Comparison of ENCODE assay signal across 8 cellular contexts in genomic region chr7:98021588-98022351, GRCh38. TPM values are rescaled to one million over a fixed set of nuclear protein-coding genes. Genes with fewer than 3 reads are reported as not detected.
DNase-seq lines count a peak whose midpoint lies in the region; ATAC-seq lines count a peak whose summit lies in the region.

No MANE protein-coding gene starts in this region.

- DNase-seq in NK-92 treated with Interleukin-12 subunit alpha and Interleukin-12 subunit beta, amount 100 ng/mL, for 24 hours (lab: John Stamatoyannopoulos, UW): peak; percentile 70
- DNase-seq in NK-92 (lab: John Stamatoyannopoulos, UW; ENCODE audit: unreplicated experiment) (no peak), NCI-H345 (lab: John Stamatoyannopoulos, UW) (peak; percentile 81), left colon (peak; percentile 39 to 87)
- DNase-seq in activated CD4-positive, alpha-beta T cell treated with anti-CD3 and anti-CD28 coated beads for 1 hour: peak; percentile 69
- peak; percentile 51 for DNase-seq in central memory CD4-positive, alpha-beta T cell
- DNase-seq in stimulated activated CD4-positive, alpha-beta T cell treated with anti-CD3 and anti-CD28 coated beads, Interleukin-4, amount 100 ng/mL, for 1 hour: peak; percentile 85

- intact Hi-C loops in left colon (cut with DNase I, micrococcal nuclease): loop anchor here in 1 of 2 donors (5.0 kb wide), 1 partner anchor 146 kb away; no protein-coding TSS in a partner anchor

- ATAC-seq in HG03139 (IDR thresholded peaks at IDR 0.05; ENCODE audit: unreplicated experiment) (peak; percentile 85), left colon (peak; percentile 89)

RNA-seq across cellular contexts. Expression of gene OCM2, which starts 31.8 kb away (rescaled TPM):
- total RNA-seq in left colon: not detected
